In genomic region chr7:101973130-101973529, GRCh38 we compare ENCODE assay signal across 20 cellular contexts.
DNase-seq lines count a peak whose midpoint lies in the region; ATAC-seq, FAIRE-seq and TF ChIP-seq lines count a peak whose summit lies in the region.
"Had no signal": no experiment of that assay in that cellular context is flagged by ENCODE, and none has a peak within 500 bp of the region (broad histone marks: within the 10 kb centered on the region; RNA-seq: fewer than 3 reads in every experiment).

No MANE protein-coding gene starts in this region.

- H2BK120ac ChIP-seq in H9 (ENCODE audit: low read depth, low read length, poor library complexity, severe bottlenecking) (no peak overlapping the region), H1 (replicated peaks; ENCODE audit: low read depth, low read length) (no peak overlapping the region)

- CTCF ChIA-PET in H1 (lab: Charles Lee; ENCODE audit: partially characterized antibody) = no interaction called here

- no peak overlapping the region for H3K18ac ChIP-seq in H9 (ENCODE audit: insufficient read length, low read depth, low read length)
- no peak overlapping the region for H3K18ac ChIP-seq in H1 (ENCODE audit: extremely low read depth, low read length)

- H3K23ac ChIP-seq in H9 (ENCODE audit: insufficient read length, low read depth, low read length) (no peak overlapping the region), H1 (ENCODE audit: insufficient read length) (no peak overlapping the region)

- H3K4me2 ChIP-seq in BLaER1 (peak overlapping the region; percentile 81), H9 (ENCODE audit: insufficient read depth, insufficient read length, low read length) (no peak overlapping the region), H1 (ENCODE audit: insufficient read depth in 1 of 2, low read depth in 2 of 2, low read length in 2 of 2) (no peak overlapping the region)
- H3K4me2 ChIP-seq: A549 had no signal

- H2BK20ac ChIP-seq in H9 (ENCODE audit: low read depth, low read length, poor library complexity, severe bottlenecking) (no peak overlapping the region), H1 (ENCODE audit: low read length) (no peak overlapping the region)

- TF ChIP-seq CTCF in H9 (conservative IDR thresholded peaks at IDR 0.05) (no peak), H1 (IDR thresholded peaks at IDR 0.05; ENCODE audit: control extremely low read depth in 1 of 3, insufficient read depth in 1 of 3, low read depth in 1 of 3, low read length in 3 of 3) (no peak), gastrocnemius medialis (IDR thresholded peaks at IDR 0.05 in 4 of 5, conservative IDR thresholded peaks at IDR 0.05 in 1 of 5) (no peak)

- H3K4ac ChIP-seq in H9 (ENCODE audit: low read depth, low read length) = no peak overlapping the region
- H3K4ac ChIP-seq in H1 (replicated peaks; ENCODE audit: insufficient read length, low read depth, low read length) = no peak overlapping the region

- TF ChIP-seq RAD21 in H1 (IDR thresholded peaks at IDR 0.05 in 1 of 2, conservative IDR thresholded peaks at IDR 0.05 in 1 of 2; ENCODE audit: low read depth in 2 of 2, low read length in 2 of 2) = no peak

- no peaks in the 10 kb centered on the region for H3K23me2 ChIP-seq in H9 (ENCODE audit: insufficient read length, low read depth, low read length, poor library complexity, severe bottlenecking)
- H3K23me2 ChIP-seq in H1 (ENCODE audit: low read depth, low read length) = no peaks in the 10 kb centered on the region

- H4K5ac ChIP-seq in H9 (ENCODE audit: insufficient read length, low read depth, low read length) (no peak overlapping the region), H1 (ENCODE audit: insufficient read length, low read depth, low read length) (no peak overlapping the region)

- ATAC-seq in gastrocnemius medialis (peak; percentile 26 to 58), GM21825 (IDR thresholded peaks at IDR 0.05; ENCODE audit: unreplicated experiment) (no peak)
- ATAC-seq: A549 had no signal

- H3K79me1 ChIP-seq in H9 (ENCODE audit: insufficient read depth, low read depth, low read length, poor library complexity, severe bottlenecking) = no peaks in the 10 kb centered on the region
- H3K79me1 ChIP-seq in H1 (ENCODE audit: low read depth, low read length) = peaks cover 5% of the 10 kb centered on the region; the same call in 1 of the 2 replicates

- H3K36me3 ChIP-seq in BLaER1 (peaks cover 12% of the 10 kb centered on the region; the same call in 1 of the 2 replicates), H1 (ENCODE audit: control insufficient read depth in 2 of 4, insufficient read depth in 4 of 4, low read length in 3 of 4) (no peaks in the 10 kb centered on the region), gastrocnemius medialis (no peaks in the 10 kb centered on the region)
- H3K36me3 ChIP-seq: HAP-1, SJCRH30 had no signal

- H2AFZ ChIP-seq in H9 (ENCODE audit: low read length) (no peak overlapping the region), H1 (ENCODE audit: low read length) (no peak overlapping the region)

- intact Hi-C loops in gastrocnemius medialis (cut with DNase I; ENCODE audit: low total_unique reads) = loop anchor here (5.0 kb wide), 1 partner anchor 174 kb away; no protein-coding TSS in a partner anchor

- no peak overlapping the region for H3T11ph ChIP-seq in H9 (ENCODE audit: low read length)

- H3K4me3 ChIP-seq in BLaER1 (no peak overlapping the region), H1 (ENCODE audit: extremely low read depth in 1 of 4, insufficient read depth in 2 of 4, low read depth in 3 of 4, low read length in 4 of 4) (no peak overlapping the region), gastrocnemius medialis (no peak overlapping the region)
- H3K4me3 ChIP-seq: A549, HAP-1, SJCRH30 had no signal

- no peaks in the 10 kb centered on the region for H3K27me3 ChIP-seq in BLaER1
- H3K27me3 ChIP-seq in H9 (ENCODE audit: insufficient read depth, low read length) = no peaks in the 10 kb centered on the region
- H3K27me3 ChIP-seq in H1 (replicated peaks in 1 of 4; ENCODE audit: control insufficient read depth in 3 of 4, extremely low read depth in 1 of 4, insufficient read depth in 3 of 4, low read length in 3 of 4) = no peaks in the 10 kb centered on the region
- H3K27me3 ChIP-seq in gastrocnemius medialis = no peaks in the 10 kb centered on the region
- H3K27me3 ChIP-seq: SJCRH30 had no signal

- H3K9me3 ChIP-seq in BLaER1 (no peaks in the 10 kb centered on the region; the same call in 1 of the 2 replicates), H9 (ENCODE audit: control insufficient read depth, low read depth, low read length) (no peaks in the 10 kb centered on the region), H1 (ENCODE audit: insufficient read depth in 2 of 2, low read depth in 1 of 2, low read length in 1 of 2) (no peaks in the 10 kb centered on the region), gastrocnemius medialis (no peaks in the 10 kb centered on the region)
- H3K9me3 ChIP-seq: A549, HAP-1, SJCRH30 had no signal

- no peaks in the 10 kb centered on the region for H3K9me3 Mint-ChIP-seq in H9
- H3K9me3 Mint-ChIP-seq: CD14-positive monocyte had no signal

- H4K8ac ChIP-seq in H9 (replicated peaks; ENCODE audit: insufficient read length, low read depth, low read length) (no peak overlapping the region), H1 (ENCODE audit: extremely low read depth, insufficient read depth, low read length) (peak overlapping the region; percentile 64; the same call in 1 of the 2 replicates)

- H2BK12ac ChIP-seq in H9 (ENCODE audit: insufficient read length, low read depth, low read length) (no peak overlapping the region), H1 (ENCODE audit: low read depth, low read length) (no peak overlapping the region)

- H2BK15ac ChIP-seq in H9 (ENCODE audit: low read depth, low read length) (no peak overlapping the region), H1 (ENCODE audit: low read length) (no peak overlapping the region)

- H2AK5ac ChIP-seq in H9 (ENCODE audit: insufficient read length, low read length) (no peak overlapping the region), H1 (ENCODE audit: low read depth, low read length) (no peak overlapping the region)

- H3K27ac ChIP-seq in BLaER1 (peak overlapping the region; percentile 96), H9 (ENCODE audit: insufficient read length, low read depth, low read length) (no peak overlapping the region), H1 (ENCODE audit: low read depth, low read length) (no peak overlapping the region), gastrocnemius medialis (peak overlapping the region; percentile 79 to 84 (median 81))
- H3K27ac ChIP-seq: SJCRH30 had no signal

- peaks cover 100% of the 10 kb centered on the region for H3K4me1 ChIP-seq in BLaER1
- H3K4me1 ChIP-seq in H9 (ENCODE audit: insufficient read depth, low read length) = no peaks in the 10 kb centered on the region; the same call in 1 of the 2 replicates
- H3K4me1 ChIP-seq in H1 (replicated peaks in 1 of 4; ENCODE audit: control insufficient read depth in 3 of 4, insufficient read depth in 4 of 4, low read length in 3 of 4) = peaks cover 0 to 3% (median 0%) of the 10 kb centered on the region in 4 experiments; a peak in 2 of 7 replicates
- H3K4me1 ChIP-seq in gastrocnemius medialis = peaks cover 28 to 30% of the 10 kb centered on the region in 2 donors
- H3K4me1 ChIP-seq: HAP-1, SJCRH30 had no signal

- H3K56ac ChIP-seq in H9 (ENCODE audit: insufficient read length, low read depth, low read length) (no peak overlapping the region), H1 (replicated peaks; ENCODE audit: insufficient read length, low read depth, low read length) (no peak overlapping the region)

- H3K79me2 ChIP-seq in H9 (ENCODE audit: insufficient read depth, low read length) (no peaks in the 10 kb centered on the region; the same call in 1 of the 2 replicates), H1 (ENCODE audit: control insufficient read depth in 1 of 2, insufficient read depth in 2 of 2, low read length in 2 of 2) (peaks cover 0 to 35% of the 10 kb centered on the region in 2 experiments; a peak in 1 of 4 replicates)

- H4K20me1 ChIP-seq in BLaER1 = no peaks in the 10 kb centered on the region
- no peaks in the 10 kb centered on the region for H4K20me1 ChIP-seq in H9 (ENCODE audit: control insufficient read depth, insufficient read depth, insufficient read length)
- H4K20me1 ChIP-seq in H1 (replicated peaks in 1 of 2; ENCODE audit: control insufficient read depth in 1 of 2, insufficient read depth in 2 of 2, low read length in 2 of 2) = peaks cover 0 to 4% of the 10 kb centered on the region in 2 experiments

- no peak for DNase-seq in H9
- no peak for DNase-seq in H1 (ENCODE audit: low read depth in 1 of 2, low spot score in 2 of 2)
- DNase-seq in gastrocnemius medialis = peak in 1 of 2 donors; percentile 17
- no peak for DNase-seq in NCI-H2227 (lab: John Stamatoyannopoulos, UW; ENCODE audit: unreplicated experiment)
- no peak for DNase-seq in ACHN
- DNase-seq: DMS153, IMR-90, NCI-H1105 treated with DMSO at 0.1 percent for 48 hours, NCI-H1694 treated with DMSO at 0.1 percent for 48 hours, NCI-H2107, NCI-H345, NCI-H69, RPMI8226, SJCRH30 had no signal

- H3K4me3 Mint-ChIP-seq in H9 = no peak overlapping the region
- H3K4me3 Mint-ChIP-seq: CD14-positive monocyte had no signal

- peak overlapping the region; percentile 53 to 97 (median 57); a peak in 4 of 7 replicates for H3K27ac Mint-ChIP-seq in H9

- peaks cover 0 to 12% (median 3%) of the 10 kb centered on the region in 3 experiments; a peak in 5 of 7 replicates for H3K36me3 Mint-ChIP-seq in H9 (ENCODE audit: insufficient read depth in 1 of 3, low read depth in 3 of 3)

- H3K4me1 Mint-ChIP-seq in H9 = peaks cover 20 to 21% of the 10 kb centered on the region in 2 experiments

- H2BK5ac ChIP-seq in H9 (ENCODE audit: insufficient read length, low read length) (no peak overlapping the region), H1 (ENCODE audit: low read depth, low read length) (peak overlapping the region; percentile 71; the same call in 1 of the 2 replicates)

- H3K27me3 Mint-ChIP-seq in H9 (ENCODE audit: low read depth) = no peaks in the 10 kb centered on the region

- in situ Hi-C loops in gastrocnemius medialis (cut with MboI; ENCODE audit: low sequenced_read_pairs in 4 of 4) (no loop called here), ACHN (cut with HindIII; ENCODE audit: low pct_ligation_motif_present, low pct_unique_long_range_greater_than_20kb, low sequenced_read_pairs) (no loop called here)

- no peak for TF ChIP-seq EP300 in H1 (IDR thresholded peaks at IDR 0.05; ENCODE audit: borderline replicate concordance in 1 of 2, low read depth in 2 of 2, low read length in 2 of 2)

- TF ChIP-seq POLR2A in H1 (IDR thresholded peaks at IDR 0.05; ENCODE audit: control extremely low read depth in 1 of 2, low read depth in 2 of 2, low read length in 2 of 2) (no peak), gastrocnemius medialis (IDR thresholded peaks at IDR 0.05) (no peak)

- H3K14ac ChIP-seq in H9 (ENCODE audit: insufficient read depth, low read length) (no peak overlapping the region), H1 (ENCODE audit: insufficient read length) (no peak overlapping the region)

- no CpG with 5 or more reads among the region's 8 CpGs for WGBS in H9 (ENCODE audit: extremely low coverage, insufficient read length, low lambda C conversion rate)
- 90% methylated on average over 8 of the region's 8 CpGs; no CpG with 5 or more reads in 1 of the 2 experiments for WGBS in H1 (ENCODE audit: extremely low coverage in 1 of 2, insufficient coverage in 1 of 2, insufficient read length in 1 of 2, insufficient replicate concordance in 2 of 2, low coverage in 1 of 2, low lambda C conversion rate in 2 of 2, missing lambda C conversion rate in 1 of 2), 2 experiments

- peak overlapping the region; percentile 72 for H3K9ac ChIP-seq in BLaER1
- H3K9ac ChIP-seq in H9 (ENCODE audit: extremely low read depth, insufficient read length, low read length) = no peak overlapping the region
- no peak overlapping the region for H3K9ac ChIP-seq in H1 (replicated peaks in 1 of 4; ENCODE audit: extremely low read depth in 1 of 4, low read depth in 3 of 4, low read length in 3 of 4)

- FAIRE-seq in H1 (lab: Jason Lieb, UNC) = no peak
- FAIRE-seq: A549, GM19239 had no signal

- POLR2A ChIA-PET in H1 (lab: Charles Lee; ENCODE audit: partially characterized antibody) = no interaction called here

- H4K91ac ChIP-seq in H9 (ENCODE audit: insufficient read length, low read depth, low read length) (no peak overlapping the region), H1 (replicated peaks; ENCODE audit: insufficient read length, low read length) (no peak overlapping the region)

Comparison
In these comparisons a context has a peak if more than half of its experiments do, and no peak if none do; other contexts are left out.
1. H3K27ac ChIP-seq: peak in BLaER1 (single experiment) and gastrocnemius medialis (4 of 4); none in H9 (single experiment) and H1 (single experiment).